In the genomic region with DNA sequence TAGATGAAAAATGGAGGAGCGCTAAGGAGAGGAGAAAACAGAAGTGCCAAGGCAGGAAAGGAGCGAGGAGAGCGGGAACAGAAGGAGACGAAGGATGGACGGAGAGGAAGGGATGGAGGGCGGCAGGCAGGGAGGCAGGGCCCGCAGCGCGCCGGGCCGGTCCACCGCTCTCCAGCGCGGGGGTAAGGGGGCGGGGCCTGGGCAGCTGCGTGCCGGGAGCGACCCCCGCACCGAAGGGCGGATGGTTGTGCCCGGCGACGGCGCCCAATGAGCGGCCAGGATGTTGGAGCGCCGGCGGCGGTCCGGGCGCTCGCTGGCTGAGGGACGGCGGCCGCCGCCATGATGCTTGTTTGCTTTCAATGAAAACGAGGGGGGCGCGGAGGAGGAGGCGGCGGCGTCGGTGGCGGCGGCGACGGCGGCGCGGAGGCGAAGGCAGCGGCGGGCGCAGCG, we compare ENCODE assay signal across 1 cellular context.
TF ChIP-seq lines count a peak whose summit lies in the region.

A gene (plus strand): TSS at position 320 of the 450 bp plus-strand sequence. CDS start 34,898 bp downstream, outside the sequence.

TF ChIP-seq in GM12878, 131 proteins besides CTCF, POLR2A, EP300 and RAD21 (continued from another document and continues in another):
- TF ChIP-seq, protein P1, sequence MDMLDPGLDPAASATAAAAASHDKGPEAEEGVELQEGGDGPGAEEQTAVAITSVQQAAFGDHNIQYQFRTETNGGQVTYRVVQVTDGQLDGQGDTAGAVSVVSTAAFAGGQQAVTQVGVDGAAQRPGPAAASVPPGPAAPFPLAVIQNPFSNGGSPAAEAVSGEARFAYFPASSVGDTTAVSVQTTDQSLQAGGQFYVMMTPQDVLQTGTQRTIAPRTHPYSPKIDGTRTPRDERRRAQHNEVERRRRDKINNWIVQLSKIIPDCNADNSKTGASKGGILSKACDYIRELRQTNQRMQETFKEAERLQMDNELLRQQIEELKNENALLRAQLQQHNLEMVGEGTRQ (IDR thresholded peaks at IDR 0.05; ENCODE audit: borderline replicate concordance, low read depth, low read length), result no peak
- TF ChIP-seq SPI1 (IDR thresholded peaks at IDR 0.05; ENCODE audit: borderline replicate concordance, insufficient read depth, low read depth, low read length) (no peak), PAX8 (IDR thresholded peaks at IDR 0.05) (no peak), CHD2 (IDR thresholded peaks at IDR 0.05; ENCODE audit: borderline replicate concordance, low read depth, low read length) (peak; percentile 85), TCF3 (IDR thresholded peaks at IDR 0.05; ENCODE audit: borderline replicate concordance, insufficient read depth, low read depth, low read length) (peak; percentile 85; the same call in 1 of the 2 replicates), ASH2L (IDR thresholded peaks at IDR 0.05; ENCODE audit: borderline replicate concordance, low read depth) (no peak), TBL1XR1 (IDR thresholded peaks at IDR 0.05; ENCODE audit: low read depth, low read length) (no peak), KDM1A (IDR thresholded peaks at IDR 0.05; ENCODE audit: borderline replicate concordance) (no peak), RAD51 (IDR thresholded peaks at IDR 0.05) (no peak), FOXK2 (IDR thresholded peaks at IDR 0.05) (peak; percentile 96), MXI1 (IDR thresholded peaks at IDR 0.05; ENCODE audit: low read depth, low read length) (peak; percentile 79; the same call in 1 of the 2 replicates), KLF5 (IDR thresholded peaks at IDR 0.05; ENCODE audit: partially characterized antibody) (peak; percentile 99), CREB1 (IDR thresholded peaks at IDR 0.05; ENCODE audit: low read depth) (peak; percentile 86; the same call in 1 of the 2 replicates), IKZF2 (IDR thresholded peaks at IDR 0.05) (no peak), YBX1 (IDR thresholded peaks at IDR 0.05) (peak; percentile 72; the same call in 1 of the 2 replicates), ZSCAN29 (IDR thresholded peaks at IDR 0.05) (no peak), NBN (IDR thresholded peaks at IDR 0.05) (peak; percentile 96; the same call in 1 of the 2 replicates), NFXL1 (IDR thresholded peaks at IDR 0.05; ENCODE audit: borderline replicate concordance) (no peak), RB1 (IDR thresholded peaks at IDR 0.05; ENCODE audit: borderline replicate concordance) (peak; percentile 83; the same call in 1 of the 2 replicates), ESRRA (IDR thresholded peaks at IDR 0.05; ENCODE audit: low read length) (0 out of 2 replicates have a peak, but pooled peaks have one; percentile 28), GATAD2B (conservative IDR thresholded peaks at IDR 0.05; ENCODE audit: low read depth) (no peak), MEF2A (IDR thresholded peaks at IDR 0.05; ENCODE audit: insufficient read depth, low read depth, low read length) (no peak), SIX5 (IDR thresholded peaks at IDR 0.05; ENCODE audit: low read depth, low read length, severe bottlenecking) (peak; percentile 76), ZNF622 (IDR thresholded peaks at IDR 0.05) (no peak), GABPA (IDR thresholded peaks at IDR 0.05; ENCODE audit: low read depth) (no peak), FOS (IDR thresholded peaks at IDR 0.05; ENCODE audit: borderline replicate concordance, extremely low read depth, insufficient read length) (peak; percentile 16), EZH2 (IDR thresholded peaks at IDR 0.05; ENCODE audit: borderline replicate concordance, control insufficient read depth, low read depth, low read length) (no peak), NFIC (IDR thresholded peaks at IDR 0.05; ENCODE audit: low read depth, low read length) (no peak), ZNF274 (IDR thresholded peaks at IDR 0.05; ENCODE audit: insufficient read depth, insufficient read length) (no peak), MTA3 (IDR thresholded peaks at IDR 0.05; ENCODE audit: borderline replicate concordance, low read length) (no peak), POU2F2 (IDR thresholded peaks at IDR 0.05; ENCODE audit: borderline replicate concordance, low read depth, low read length) (0 out of 3 replicates have a peak, but pooled peaks have one; percentile 33), CBFB (IDR thresholded peaks at IDR 0.05; ENCODE audit: low read depth) (no peak), MYC (IDR thresholded peaks at IDR 0.05; ENCODE audit: insufficient read depth, insufficient read length, insufficient replicate concordance, low read length, severe bottlenecking) (no peak), HDAC6 (IDR thresholded peaks at IDR 0.05; ENCODE audit: unreplicated experiment) (no peak), MYB (IDR thresholded peaks at IDR 0.05; ENCODE audit: borderline replicate concordance, low read depth, low read length) (no peak), HDGF (IDR thresholded peaks at IDR 0.05) (no peak), STAT1 (conservative IDR thresholded peaks at IDR 0.05) (peak; percentile 91; the same call in 1 of the 2 replicates), MEF2B (IDR thresholded peaks at IDR 0.05; ENCODE audit: partially characterized antibody, poor library complexity, severe bottlenecking) (no peak), NFYA (IDR thresholded peaks at IDR 0.05; ENCODE audit: borderline replicate concordance, low read depth, low read length) (no peak), IRF4 (IDR thresholded peaks at IDR 0.05; ENCODE audit: low read depth, low read length) (no peak), CBX3 (IDR thresholded peaks at IDR 0.05; ENCODE audit: borderline replicate concordance, low read depth) (no peak)
- TF ChIP-seq, protein P2, sequence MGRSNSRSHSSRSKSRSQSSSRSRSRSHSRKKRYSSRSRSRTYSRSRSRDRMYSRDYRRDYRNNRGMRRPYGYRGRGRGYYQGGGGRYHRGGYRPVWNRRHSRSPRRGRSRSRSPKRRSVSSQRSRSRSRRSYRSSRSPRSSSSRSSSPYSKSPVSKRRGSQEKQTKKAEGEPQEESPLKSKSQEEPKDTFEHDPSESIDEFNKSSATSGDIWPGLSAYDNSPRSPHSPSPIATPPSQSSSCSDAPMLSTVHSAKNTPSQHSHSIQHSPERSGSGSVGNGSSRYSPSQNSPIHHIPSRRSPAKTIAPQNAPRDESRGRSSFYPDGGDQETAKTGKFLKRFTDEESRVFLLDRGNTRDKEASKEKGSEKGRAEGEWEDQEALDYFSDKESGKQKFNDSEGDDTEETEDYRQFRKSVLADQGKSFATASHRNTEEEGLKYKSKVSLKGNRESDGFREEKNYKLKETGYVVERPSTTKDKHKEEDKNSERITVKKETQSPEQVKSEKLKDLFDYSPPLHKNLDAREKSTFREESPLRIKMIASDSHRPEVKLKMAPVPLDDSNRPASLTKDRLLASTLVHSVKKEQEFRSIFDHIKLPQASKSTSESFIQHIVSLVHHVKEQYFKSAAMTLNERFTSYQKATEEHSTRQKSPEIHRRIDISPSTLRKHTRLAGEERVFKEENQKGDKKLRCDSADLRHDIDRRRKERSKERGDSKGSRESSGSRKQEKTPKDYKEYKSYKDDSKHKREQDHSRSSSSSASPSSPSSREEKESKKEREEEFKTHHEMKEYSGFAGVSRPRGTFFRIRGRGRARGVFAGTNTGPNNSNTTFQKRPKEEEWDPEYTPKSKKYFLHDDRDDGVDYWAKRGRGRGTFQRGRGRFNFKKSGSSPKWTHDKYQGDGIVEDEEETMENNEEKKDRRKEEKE (IDR thresholded peaks at IDR 0.05), result peak; percentile 93
- TF ChIP-seq, protein P3, sequence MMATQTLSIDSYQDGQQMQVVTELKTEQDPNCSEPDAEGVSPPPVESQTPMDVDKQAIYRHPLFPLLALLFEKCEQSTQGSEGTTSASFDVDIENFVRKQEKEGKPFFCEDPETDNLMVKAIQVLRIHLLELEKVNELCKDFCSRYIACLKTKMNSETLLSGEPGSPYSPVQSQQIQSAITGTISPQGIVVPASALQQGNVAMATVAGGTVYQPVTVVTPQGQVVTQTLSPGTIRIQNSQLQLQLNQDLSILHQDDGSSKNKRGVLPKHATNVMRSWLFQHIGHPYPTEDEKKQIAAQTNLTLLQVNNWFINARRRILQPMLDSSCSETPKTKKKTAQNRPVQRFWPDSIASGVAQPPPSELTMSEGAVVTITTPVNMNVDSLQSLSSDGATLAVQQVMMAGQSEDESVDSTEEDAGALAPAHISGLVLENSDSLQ (IDR thresholded peaks at IDR 0.05), result no peak
- TF ChIP-seq, protein P4, sequence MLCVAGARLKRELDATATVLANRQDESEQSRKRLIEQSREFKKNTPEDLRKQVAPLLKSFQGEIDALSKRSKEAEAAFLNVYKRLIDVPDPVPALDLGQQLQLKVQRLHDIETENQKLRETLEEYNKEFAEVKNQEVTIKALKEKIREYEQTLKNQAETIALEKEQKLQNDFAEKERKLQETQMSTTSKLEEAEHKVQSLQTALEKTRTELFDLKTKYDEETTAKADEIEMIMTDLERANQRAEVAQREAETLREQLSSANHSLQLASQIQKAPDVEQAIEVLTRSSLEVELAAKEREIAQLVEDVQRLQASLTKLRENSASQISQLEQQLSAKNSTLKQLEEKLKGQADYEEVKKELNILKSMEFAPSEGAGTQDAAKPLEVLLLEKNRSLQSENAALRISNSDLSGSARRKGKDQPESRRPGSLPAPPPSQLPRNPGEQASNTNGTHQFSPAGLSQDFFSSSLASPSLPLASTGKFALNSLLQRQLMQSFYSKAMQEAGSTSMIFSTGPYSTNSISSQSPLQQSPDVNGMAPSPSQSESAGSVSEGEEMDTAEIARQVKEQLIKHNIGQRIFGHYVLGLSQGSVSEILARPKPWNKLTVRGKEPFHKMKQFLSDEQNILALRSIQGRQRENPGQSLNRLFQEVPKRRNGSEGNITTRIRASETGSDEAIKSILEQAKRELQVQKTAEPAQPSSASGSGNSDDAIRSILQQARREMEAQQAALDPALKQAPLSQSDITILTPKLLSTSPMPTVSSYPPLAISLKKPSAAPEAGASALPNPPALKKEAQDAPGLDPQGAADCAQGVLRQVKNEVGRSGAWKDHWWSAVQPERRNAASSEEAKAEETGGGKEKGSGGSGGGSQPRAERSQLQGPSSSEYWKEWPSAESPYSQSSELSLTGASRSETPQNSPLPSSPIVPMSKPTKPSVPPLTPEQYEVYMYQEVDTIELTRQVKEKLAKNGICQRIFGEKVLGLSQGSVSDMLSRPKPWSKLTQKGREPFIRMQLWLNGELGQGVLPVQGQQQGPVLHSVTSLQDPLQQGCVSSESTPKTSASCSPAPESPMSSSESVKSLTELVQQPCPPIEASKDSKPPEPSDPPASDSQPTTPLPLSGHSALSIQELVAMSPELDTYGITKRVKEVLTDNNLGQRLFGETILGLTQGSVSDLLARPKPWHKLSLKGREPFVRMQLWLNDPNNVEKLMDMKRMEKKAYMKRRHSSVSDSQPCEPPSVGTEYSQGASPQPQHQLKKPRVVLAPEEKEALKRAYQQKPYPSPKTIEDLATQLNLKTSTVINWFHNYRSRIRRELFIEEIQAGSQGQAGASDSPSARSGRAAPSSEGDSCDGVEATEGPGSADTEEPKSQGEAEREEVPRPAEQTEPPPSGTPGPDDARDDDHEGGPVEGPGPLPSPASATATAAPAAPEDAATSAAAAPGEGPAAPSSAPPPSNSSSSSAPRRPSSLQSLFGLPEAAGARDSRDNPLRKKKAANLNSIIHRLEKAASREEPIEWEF (IDR thresholded peaks at IDR 0.05; ENCODE audit: insufficient replicate concordance, low read depth, low read length), result no peak
- TF ChIP-seq, protein P5, sequence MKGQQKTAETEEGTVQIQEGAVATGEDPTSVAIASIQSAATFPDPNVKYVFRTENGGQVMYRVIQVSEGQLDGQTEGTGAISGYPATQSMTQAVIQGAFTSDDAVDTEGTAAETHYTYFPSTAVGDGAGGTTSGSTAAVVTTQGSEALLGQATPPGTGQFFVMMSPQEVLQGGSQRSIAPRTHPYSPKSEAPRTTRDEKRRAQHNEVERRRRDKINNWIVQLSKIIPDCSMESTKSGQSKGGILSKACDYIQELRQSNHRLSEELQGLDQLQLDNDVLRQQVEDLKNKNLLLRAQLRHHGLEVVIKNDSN (IDR thresholded peaks at IDR 0.05; ENCODE audit: borderline replicate concordance, extremely low read length, insufficient read depth, low read depth, low read length), result no peak
- TF ChIP-seq, protein P6, sequence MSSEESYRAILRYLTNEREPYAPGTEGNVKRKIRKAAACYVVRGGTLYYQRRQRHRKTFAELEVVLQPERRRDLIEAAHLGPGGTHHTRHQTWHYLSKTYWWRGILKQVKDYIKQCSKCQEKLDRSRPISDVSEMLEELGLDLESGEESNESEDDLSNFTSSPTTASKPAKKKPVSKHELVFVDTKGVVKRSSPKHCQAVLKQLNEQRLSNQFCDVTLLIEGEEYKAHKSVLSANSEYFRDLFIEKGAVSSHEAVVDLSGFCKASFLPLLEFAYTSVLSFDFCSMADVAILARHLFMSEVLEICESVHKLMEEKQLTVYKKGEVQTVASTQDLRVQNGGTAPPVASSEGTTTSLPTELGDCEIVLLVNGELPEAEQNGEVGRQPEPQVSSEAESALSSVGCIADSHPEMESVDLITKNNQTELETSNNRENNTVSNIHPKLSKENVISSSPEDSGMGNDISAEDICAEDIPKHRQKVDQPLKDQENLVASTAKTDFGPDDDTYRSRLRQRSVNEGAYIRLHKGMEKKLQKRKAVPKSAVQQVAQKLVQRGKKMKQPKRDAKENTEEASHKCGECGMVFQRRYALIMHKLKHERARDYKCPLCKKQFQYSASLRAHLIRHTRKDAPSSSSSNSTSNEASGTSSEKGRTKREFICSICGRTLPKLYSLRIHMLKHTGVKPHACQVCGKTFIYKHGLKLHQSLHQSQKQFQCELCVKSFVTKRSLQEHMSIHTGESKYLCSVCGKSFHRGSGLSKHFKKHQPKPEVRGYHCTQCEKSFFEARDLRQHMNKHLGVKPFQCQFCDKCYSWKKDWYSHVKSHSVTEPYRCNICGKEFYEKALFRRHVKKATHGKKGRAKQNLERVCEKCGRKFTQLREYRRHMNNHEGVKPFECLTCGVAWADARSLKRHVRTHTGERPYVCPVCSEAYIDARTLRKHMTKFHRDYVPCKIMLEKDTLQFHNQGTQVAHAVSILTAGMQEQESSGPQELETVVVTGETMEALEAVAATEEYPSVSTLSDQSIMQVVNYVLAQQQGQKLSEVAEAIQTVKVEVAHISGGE (CRISPR knock-in tag; IDR thresholded peaks at IDR 0.05), result no peak
- TF ChIP-seq, protein P7, sequence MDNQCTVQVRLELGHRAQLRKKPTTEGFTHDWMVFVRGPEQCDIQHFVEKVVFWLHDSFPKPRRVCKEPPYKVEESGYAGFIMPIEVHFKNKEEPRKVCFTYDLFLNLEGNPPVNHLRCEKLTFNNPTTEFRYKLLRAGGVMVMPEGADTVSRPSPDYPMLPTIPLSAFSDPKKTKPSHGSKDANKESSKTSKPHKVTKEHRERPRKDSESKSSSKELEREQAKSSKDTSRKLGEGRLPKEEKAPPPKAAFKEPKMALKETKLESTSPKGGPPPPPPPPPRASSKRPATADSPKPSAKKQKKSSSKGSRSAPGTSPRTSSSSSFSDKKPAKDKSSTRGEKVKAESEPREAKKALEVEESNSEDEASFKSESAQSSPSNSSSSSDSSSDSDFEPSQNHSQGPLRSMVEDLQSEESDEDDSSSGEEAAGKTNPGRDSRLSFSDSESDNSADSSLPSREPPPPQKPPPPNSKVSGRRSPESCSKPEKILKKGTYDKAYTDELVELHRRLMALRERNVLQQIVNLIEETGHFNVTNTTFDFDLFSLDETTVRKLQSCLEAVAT (IDR thresholded peaks at IDR 0.05), result no peak
- TF ChIP-seq, protein P8, sequence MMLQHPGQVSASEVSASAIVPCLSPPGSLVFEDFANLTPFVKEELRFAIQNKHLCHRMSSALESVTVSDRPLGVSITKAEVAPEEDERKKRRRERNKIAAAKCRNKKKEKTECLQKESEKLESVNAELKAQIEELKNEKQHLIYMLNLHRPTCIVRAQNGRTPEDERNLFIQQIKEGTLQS (IDR thresholded peaks at IDR 0.05; ENCODE audit: borderline replicate concordance, extremely low read depth, low read depth, low read length), result no peak
